Comparison of ENCODE assay signal across 7 cellular contexts in genomic region chr9:99259231-99259918, GRCh38. TPM values are rescaled to one million over a fixed set of nuclear protein-coding genes. Genes with fewer than 3 reads are reported as not detected.
DNase-seq lines count a peak whose midpoint lies in the region; ATAC-seq lines count a peak whose summit lies in the region.

No MANE protein-coding gene starts in this region.

- peak overlapping the region; percentile 25 for H3K9ac ChIP-seq in NT2/D1 (ENCODE audit: insufficient read length, low read depth)

- H3K4me1 ChIP-seq in NT2/D1 (ENCODE audit: insufficient read depth, insufficient read length): peaks cover 5% of the 10 kb centered on the region
- H3K4me1 ChIP-seq in right cardiac atrium (ENCODE audit: control insufficient read depth, insufficient read depth, low read length): no peaks in the 10 kb centered on the region

- no peaks in the 10 kb centered on the region for H3K36me3 ChIP-seq in NT2/D1 (ENCODE audit: insufficient read depth, insufficient read length, low read length)

- WGBS in right cardiac atrium: 8% methylated on average over 27 of the region's 27 CpGs

- H3K4me3 ChIP-seq in NT2/D1 (ENCODE audit: insufficient read length, low read depth): no peak overlapping the region
- H3K4me3 ChIP-seq in right cardiac atrium (ENCODE audit: low read length): peak overlapping the region; percentile 21

- intact Hi-C loops in right cardiac atrium (cut with DNase I): no loop called here

- no peaks in the 10 kb centered on the region for H3K27me3 ChIP-seq in NT2/D1 (ENCODE audit: insufficient read depth, insufficient read length)
- H3K27me3 ChIP-seq in right cardiac atrium (ENCODE audit: control insufficient read depth, insufficient read depth): no peaks in the 10 kb centered on the region

- ATAC-seq in GM21423 (IDR thresholded peaks at IDR 0.05; ENCODE audit: unreplicated experiment) (peak; percentile 55), right cardiac atrium (peak; percentile 96), GM21367 (IDR thresholded peaks at IDR 0.05; ENCODE audit: unreplicated experiment) (no peak), HG03520 (IDR thresholded peaks at IDR 0.05; ENCODE audit: unreplicated experiment) (no peak)

- DNase-seq in NT2/D1 (ENCODE audit: low read depth, low spot score) (no peak), amygdala (lab: John Stamatoyannopoulos, UW) (peak in 55 of 56 donors; percentile 12 to 95 (median 70)), right cardiac atrium (peak; percentile 86 to 95 (median 95)), renal cortical epithelial cell (ENCODE audit: low read depth) (peak; percentile 55)

- peak overlapping the region; percentile 68 for H3K27ac ChIP-seq in right cardiac atrium (ENCODE audit: low read length)

- no peaks in the 10 kb centered on the region for H3K9me3 ChIP-seq in NT2/D1 (ENCODE audit: insufficient read depth, low read length)
- H3K9me3 ChIP-seq in right cardiac atrium (ENCODE audit: control insufficient read depth, low read length): no peaks in the 10 kb centered on the region

RNA-seq across cellular contexts. Expression of gene SEC61B, which starts 37.3 kb away (rescaled TPM):
- total RNA-seq in right cardiac atrium (10 to 100 TPM; 46.4 to 75.0 (median 51.4) TPM), renal cortical epithelial cell (70.1 and 134 TPM in 2 replicates)
- polyA plus RNA-seq in right cardiac atrium: 103 TPM

RNA-seq across cellular contexts. Expression of gene ALG2, which starts 37.6 kb away (rescaled TPM):
- total RNA-seq in right cardiac atrium: 10 to 100 TPM; 13.1 to 26.3 (median 16.4) TPM
- 13.6 TPM for polyA plus RNA-seq in right cardiac atrium
- 46.7 and 54.6 TPM in 2 replicates for total RNA-seq in renal cortical epithelial cell

Comparison
In these comparisons a context has a peak if more than half of its experiments do, and no peak if none do; other contexts are left out.
1. ATAC-seq: peak in GM21423 (single experiment) and right cardiac atrium (2 of 2); none in GM21367 (single experiment) and HG03520 (single experiment).